ENCODE assay signal across 28 cellular contexts in genomic region chr4:181619651-181620050, GRCh38.
"Had no signal": no experiment of that assay in that cellular context is flagged by ENCODE, and none has a peak within 500 bp of the region (broad histone marks: within the 10 kb centered on the region; RNA-seq: fewer than 3 reads in every experiment).

No MANE protein-coding gene starts in this region.

- H3K4me3 ChIP-seq: left lung, lower lobe of right lung, pancreas, prostate gland, skin epidermis, stomach, testis, thyroid gland, transverse colon, upper lobe of left lung, vagina had no signal

- ATAC-seq: left colon; left lung; lower lobe of right lung; naive thymus-derived CD8-positive, alpha-beta T cell; pancreas; right cardiac atrium; sciatic nerve; stimulated activated naive B cell treated with anti-CD40 and anti-IgM and Interleukin-4, amounts not matched to agents 10 μg/mL and 1 μg/mL and 100 μg/mL, for 72 hours; stimulated activated naive CD8-positive, alpha-beta T cell treated with anti-CD3 and anti-CD28 coated beads, Interleukin-15, Interleukin-2, amounts not matched to agents 100 U/mL and 50 U/mL, for 24 hours had no signal

- H3K36me3 ChIP-seq: left lung, lower lobe of right lung, pancreas, prostate gland, stomach, thyroid gland, transverse colon, upper lobe of left lung, vagina had no signal

- H3K9me3 ChIP-seq: left lung, lower lobe of right lung, pancreas, prostate gland, stomach, testis, thyroid gland, transverse colon, upper lobe of left lung, vagina had no signal

- H3K4me1 ChIP-seq: left lung, lower lobe of right lung, pancreas, prostate gland, stomach, testis, thyroid gland, transverse colon, upper lobe of left lung, vagina had no signal

- H3K27ac ChIP-seq: left lung, lower lobe of right lung, pancreas, prostate gland, skin epidermis, stomach, testis, thyroid gland, transverse colon, upper lobe of left lung, vagina had no signal

- DNase-seq: immature natural killer cell; kidney; left colon; left lung; lower lobe of right lung; mammary epithelial cell; mesenchymal stem cell; naive thymus-derived CD8-positive, alpha-beta T cell; nucleus accumbens; pancreas; posterior cingulate gyrus; retina; right cardiac atrium; stimulated activated CD4-positive, alpha-beta T cell treated with anti-CD3 and anti-CD28 coated beads, Interleukin-12 subunit alpha, Interleukin-12 subunit beta, amount 100 ng/mL, for 4 hours; stimulated activated CD4-positive, alpha-beta T cell treated with anti-CD3 and anti-CD28 coated beads, Interleukin-15, amount 100 ng/mL, for 24 hours; stimulated activated CD4-positive, alpha-beta T cell treated with anti-CD3 and anti-CD28 coated beads, Interleukin-2, amount 100 ng/mL, for 24 hours; stimulated activated CD4-positive, alpha-beta T cell treated with anti-CD3 and anti-CD28 coated beads, Interleukin-4, amount 100 ng/mL, for 1 hour; stimulated activated naive B cell treated with anti-CD40 and anti-IgM and Interleukin-4, amounts not matched to agents 10 μg/mL and 1 μg/mL and 100 μg/mL, for 72 hours; stimulated activated naive CD8-positive, alpha-beta T cell treated with anti-CD3 and anti-CD28 coated beads, Interleukin-15, Interleukin-2, amounts not matched to agents 100 U/mL and 50 U/mL, for 24 hours; stomach; testis; thyroid gland; transverse colon; upper lobe of left lung had no signal

- H3K27me3 ChIP-seq: left lung, pancreas, stomach, testis, thyroid gland, transverse colon, upper lobe of left lung, vagina had no signal
